18 cellular contexts compared by ENCODE assay signal in the genomic region with DNA sequence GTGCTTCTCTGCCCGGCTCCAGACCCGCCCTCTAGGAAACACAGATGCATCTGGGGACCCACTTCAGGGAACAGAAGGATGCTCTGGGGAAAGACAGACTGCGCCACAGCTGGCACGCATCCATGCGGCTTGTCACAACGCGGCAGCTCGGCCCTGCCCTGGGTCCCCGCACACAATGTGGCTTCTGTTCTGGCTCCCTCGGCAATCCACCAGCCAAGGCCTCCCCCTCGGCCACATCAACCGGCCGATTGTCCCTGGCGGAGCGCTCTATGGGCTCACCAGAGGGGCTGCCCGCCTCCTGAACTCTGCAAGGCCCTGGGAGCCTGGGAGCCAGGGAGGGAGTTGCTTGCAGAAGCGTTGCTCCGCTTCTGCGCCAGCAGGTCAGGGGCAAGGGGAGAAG. TPM values are rescaled to one million over a fixed set of nuclear protein-coding genes. Genes with fewer than 3 reads are reported as not detected.
A peak's percentile ranks its signal among the peaks of the same experiment; 100 is the strongest.
DNase-seq lines count a peak whose midpoint lies in the region; ATAC-seq and TF ChIP-seq lines count a peak whose summit lies in the region.
"Had no signal": no experiment of that assay in that cellular context is flagged by ENCODE, and none has a peak within 500 bp of the region (broad histone marks: within the 10 kb centered on the region; RNA-seq: fewer than 3 reads in every experiment).

No MANE protein-coding gene starts in this region.

- H3K27ac ChIP-seq in C4-2B (peak overlapping the region; percentile 73), RWPE1 (peak overlapping the region; percentile 99), gastroesophageal sphincter (peak overlapping the region in 3 of 4 donors; percentile 3 to 55 (median 50))
- H3K27ac ChIP-seq in CD4-positive, alpha-beta T cell (ENCODE audit: low read depth, low read length) = no peak overlapping the region
- H3K27ac ChIP-seq: psoas muscle, SJSA1 had no signal

- no peak for TF ChIP-seq CTCF in C4-2B (conservative IDR thresholded peaks at IDR 0.05)
- no peak for TF ChIP-seq CTCF in RWPE1 (conservative IDR thresholded peaks at IDR 0.05; ENCODE audit: low read depth)
- TF ChIP-seq CTCF in gastroesophageal sphincter (IDR thresholded peaks at IDR 0.05) = no peak
- TF ChIP-seq CTCF in GM20000 (IDR thresholded peaks at IDR 0.05; ENCODE audit: extremely low read depth, missing control alignments) = no peak
- no peak for TF ChIP-seq CTCF in CD4-positive, alpha-beta T cell (IDR thresholded peaks at IDR 0.05)

- TF ChIP-seq POLR2A in gastroesophageal sphincter (IDR thresholded peaks at IDR 0.05) = no peak

- H3K4me3 ChIP-seq in gastroesophageal sphincter = no peak overlapping the region
- H3K4me3 ChIP-seq: GM23338, psoas muscle, SJSA1 had no signal

- peak; percentile 26 for ATAC-seq in gastroesophageal sphincter
- no peak for ATAC-seq in CD4-positive, alpha-beta T cell (ENCODE audit: poor library complexity)
- ATAC-seq: esophagus mucosa, GM23338, psoas muscle had no signal

- intact Hi-C loops in CD4-positive, alpha-beta T cell (cut with DNase I, micrococcal nuclease) = no loop called here

- CTCF ChIA-PET in RWPE1 (lab: Yijun Ruan, JAX) = no interaction called here
- CTCF ChIA-PET in CD4-positive, alpha-beta T cell (lab: Charles Lee) = no interaction called here

- H3K36me3 ChIP-seq in gastroesophageal sphincter = no peaks in the 10 kb centered on the region

- H3K27me3 Mint-ChIP-seq in CD4-positive, alpha-beta T cell = no peaks in the 10 kb centered on the region
- H3K27me3 Mint-ChIP-seq: activated naive CD4-positive, alpha-beta T cell treated with anti-CD3 and anti-CD28 coated beads, Interleukin-2, amount 10 ng/mL, durations not matched to agents 7 days and 5 days had no signal

- no peaks in the 10 kb centered on the region for H3K9me3 ChIP-seq in gastroesophageal sphincter
- no peaks in the 10 kb centered on the region for H3K9me3 ChIP-seq in CD4-positive, alpha-beta T cell (ENCODE audit: control insufficient read depth, low read length)
- H3K9me3 ChIP-seq: psoas muscle, SJSA1 had no signal

- POLR2A ChIA-PET in RWPE1 (lab: Yijun Ruan, JAX; ENCODE audit: low non-redundant PET) = no interaction called here
- POLR2A ChIA-PET in CD4-positive, alpha-beta T cell (lab: Charles Lee) = no interaction called here

- no peaks in the 10 kb centered on the region for H3K9me3 Mint-ChIP-seq in CD4-positive, alpha-beta T cell
- H3K9me3 Mint-ChIP-seq: activated naive CD4-positive, alpha-beta T cell treated with anti-CD3 and anti-CD28 coated beads, Interleukin-2, amount 10 ng/mL, durations not matched to agents 7 days and 5 days had no signal

- no peaks in the 10 kb centered on the region for H3K27me3 ChIP-seq in gastroesophageal sphincter
- no peaks in the 10 kb centered on the region for H3K27me3 ChIP-seq in CD4-positive, alpha-beta T cell (ENCODE audit: control insufficient read depth, insufficient read depth, low read length)
- H3K27me3 ChIP-seq: SJSA1 had no signal

- WGBS in gastroesophageal sphincter (ENCODE audit: low coverage in 1 of 2), 2 donors = 76% methylated on average over 5 of the region's 19 CpGs; no CpG with 5 or more reads in 1 of the 2 donors

- H3K4me1 ChIP-seq in gastroesophageal sphincter = peaks cover 0 to 77% (median 32%) of the 10 kb centered on the region in 3 donors
- H3K4me1 ChIP-seq: SJSA1 had no signal

- DNase-seq in RWPE1 (ENCODE audit: low spot score) (no peak), pons (ENCODE audit: low spot score) (peak; percentile 96), T-helper 2 cell (no peak), GM20000 (ENCODE audit: low spot score) (no peak), OCI-M2 (lab: John Stamatoyannopoulos, UW; ENCODE audit: unreplicated experiment) (no peak)
- no peak for DNase-seq in CD4-positive, alpha-beta T cell
- DNase-seq: activated naive CD4-positive, alpha-beta T cell treated with anti-CD3 and anti-CD28 coated beads, Interleukin-2, amount 10 ng/mL, durations not matched to agents 7 days and 5 days; AML-193; EL; NCI-H1930; NK-92 treated with Interleukin-12 subunit alpha and Interleukin-12 subunit beta, amount 100 ng/mL, for 24 hours; stimulated activated CD4-positive, alpha-beta T cell treated with anti-CD3 and anti-CD28 coated beads, Interleukin-2, amount 100 ng/mL, for 48 hours had no signal

- no peak for TF ChIP-seq EP300 in gastroesophageal sphincter (IDR thresholded peaks at IDR 0.05)

- no peak overlapping the region for H3K27ac Mint-ChIP-seq in CD4-positive, alpha-beta T cell
- H3K27ac Mint-ChIP-seq: activated naive CD4-positive, alpha-beta T cell treated with anti-CD3 and anti-CD28 coated beads, Interleukin-2, amount 10 ng/mL, durations not matched to agents 7 days and 5 days; GM23338 had no signal

- no peak overlapping the region for H3K4me3 Mint-ChIP-seq in CD4-positive, alpha-beta T cell
- H3K4me3 Mint-ChIP-seq: activated naive CD4-positive, alpha-beta T cell treated with anti-CD3 and anti-CD28 coated beads, Interleukin-2, amount 10 ng/mL, durations not matched to agents 7 days and 5 days; GM23338 had no signal

- H3K4me1 Mint-ChIP-seq in CD4-positive, alpha-beta T cell (ENCODE audit: low read depth) = peaks cover 47% of the 10 kb centered on the region

- peaks cover 13% of the 10 kb centered on the region for H3K36me3 Mint-ChIP-seq in CD4-positive, alpha-beta T cell (ENCODE audit: low read depth)

RNA-seq across cellular contexts. Expression of gene MLLT1, which starts 38.1 kb away (rescaled TPM):
- total RNA-seq in gastroesophageal sphincter = 10 to 100 TPM; 21.4 to 42.5 (median 23.8) TPM
- 10 to 100 TPM; 18.3 to 22.1 TPM for total RNA-seq in CD4-positive, alpha-beta T cell
